Comparison of ENCODE assay signal across 26 cellular contexts in the genomic region with DNA sequence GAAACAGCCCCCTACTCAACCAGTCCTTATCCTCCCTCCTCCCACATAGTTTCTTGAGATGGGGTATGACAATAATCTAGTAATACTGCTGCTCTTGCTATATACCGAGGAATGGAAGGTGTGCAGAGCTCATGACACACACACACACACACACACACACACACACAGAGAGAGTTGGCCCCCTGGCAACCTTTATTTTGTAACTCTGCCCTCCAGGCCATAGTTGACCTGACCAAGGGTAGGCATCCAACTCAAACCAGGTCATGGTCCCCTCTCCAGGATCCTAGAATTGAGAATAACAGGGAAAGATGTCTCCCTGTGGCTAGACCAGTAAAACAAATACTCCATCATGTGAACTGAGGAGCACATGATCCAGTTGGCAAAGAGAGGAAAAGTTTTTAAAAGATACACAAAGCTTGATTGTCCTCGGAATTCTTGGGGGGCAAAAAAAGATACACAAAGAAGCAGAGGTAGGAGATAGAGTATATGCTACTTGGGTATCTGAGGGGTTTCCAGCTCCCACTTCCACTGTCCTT. TPM values are rescaled to one million over a fixed set of nuclear protein-coding genes. Genes with fewer than 3 reads are reported as not detected.
A peak's percentile ranks its signal among the peaks of the same experiment; 100 is the strongest.
DNase-seq lines count a peak whose midpoint lies in the region; ATAC-seq, FAIRE-seq and TF ChIP-seq lines count a peak whose summit lies in the region.
"Had no signal": no experiment of that assay in that cellular context is flagged by ENCODE, and none has a peak within 500 bp of the region (broad histone marks: within the 10 kb centered on the region; RNA-seq: fewer than 3 reads in every experiment).

No MANE protein-coding gene starts in this region.

- CTCF ChIA-PET in activated CD4-positive, alpha-beta memory T cell treated with anti-CD3 and anti-CD28 coated beads for 36 hours (lab: Charles Lee), result interaction anchor here (1.0 kb wide), 1 partner anchor 15 kb away, joined by 3 read pairs; no protein-coding TSS in a partner anchor
- CTCF ChIA-PET in activated CD4-positive, alpha-beta memory T cell treated with anti-CD3 and anti-CD28 coated beads, Interleukin-2, amount 10 ng/mL, durations not matched to agents 7 days and 5 days (lab: Charles Lee), result no interaction called here

- FAIRE-seq in HTR-8/SVneo (lab: Jason Lieb, UNC), result peak; percentile 72
- FAIRE-seq: endometrium, H1 had no signal

- POLR2A ChIA-PET in activated CD4-positive, alpha-beta memory T cell treated with anti-CD3 and anti-CD28 coated beads for 36 hours (lab: Charles Lee), result interaction anchor here (0.9 to 1.3 kb wide), 3 partner anchors 12 to 44 kb away, joined by 3 to 6 read pairs (median 3); a partner anchor contains a TSS
- POLR2A ChIA-PET in activated CD4-positive, alpha-beta memory T cell treated with anti-CD3 and anti-CD28 coated beads, Interleukin-2, amount 10 ng/mL, durations not matched to agents 7 days and 5 days (lab: Charles Lee), result interaction anchor here (0.9 to 1.6 kb wide), 2 partner anchors 12 to 46 kb away, joined by 3 read pairs; a partner anchor contains a TSS
- POLR2A ChIA-PET in naive thymus-derived CD8-positive, alpha-beta T cell (lab: Charles Lee), result no interaction called here

- no peaks in the 10 kb centered on the region for H3K9me3 Mint-ChIP-seq in activated CD4-positive, alpha-beta memory T cell treated with anti-CD3 and anti-CD28 coated beads for 36 hours
- H3K9me3 Mint-ChIP-seq in activated CD4-positive, alpha-beta memory T cell treated with anti-CD3 and anti-CD28 coated beads, Interleukin-2, amount 10 ng/mL, durations not matched to agents 7 days and 5 days, result no peaks in the 10 kb centered on the region
- H3K9me3 Mint-ChIP-seq in naive thymus-derived CD8-positive, alpha-beta T cell, result no peaks in the 10 kb centered on the region
- no peaks in the 10 kb centered on the region for H3K9me3 Mint-ChIP-seq in immature natural killer cell
- H3K9me3 Mint-ChIP-seq: nephron had no signal

- no peaks in the 10 kb centered on the region for H3K27me3 Mint-ChIP-seq in activated CD4-positive, alpha-beta memory T cell treated with anti-CD3 and anti-CD28 coated beads for 36 hours
- H3K27me3 Mint-ChIP-seq in activated CD4-positive, alpha-beta memory T cell treated with anti-CD3 and anti-CD28 coated beads, Interleukin-2, amount 10 ng/mL, durations not matched to agents 7 days and 5 days, result no peaks in the 10 kb centered on the region
- H3K27me3 Mint-ChIP-seq in naive thymus-derived CD8-positive, alpha-beta T cell, result no peaks in the 10 kb centered on the region
- H3K27me3 Mint-ChIP-seq in immature natural killer cell (ENCODE audit: low read depth in 3 of 3), result no peaks in the 10 kb centered on the region

- DNase-seq in activated CD4-positive, alpha-beta memory T cell treated with anti-CD3 and anti-CD28 coated beads for 36 hours, result no peak
- no peak for DNase-seq in activated CD4-positive, alpha-beta memory T cell treated with anti-CD3 and anti-CD28 coated beads, Interleukin-2, amount 10 ng/mL, durations not matched to agents 7 days and 5 days
- DNase-seq in HTR-8/SVneo (ENCODE audit: insufficient read length, low spot score) (no peak), choroid plexus epithelial cell (ENCODE audit: low read depth) (peak; percentile 48), immature natural killer cell (no peak), NCI-H446 (lab: John Stamatoyannopoulos, UW) (no peak), occipital lobe (lab: John Stamatoyannopoulos, UW) (no peak)
- DNase-seq in naive thymus-derived CD8-positive, alpha-beta T cell, result no peak
- DNase-seq: adrenal gland; head of caudate nucleus; Karpas-422; left cardiac atrium; midbrain; NCI-H1048; NCI-H2029 treated with DMSO at 0.1 percent for 48 hours; NK-92 treated with Interleukin-12 subunit alpha and Interleukin-12 subunit beta, amount 100 ng/mL, for 24 hours; stimulated activated CD4-positive, alpha-beta T cell treated with anti-CD3 and anti-CD28 coated beads, Interleukin-15, amount 100 ng/mL, for 24 hours; stimulated activated CD8-positive, alpha-beta memory T cell treated with anti-CD3 and anti-CD28 coated beads, Interleukin-4, amount 100 ng/mL, for 48 hours; uterus had no signal

- H3K4me3 Mint-ChIP-seq in activated CD4-positive, alpha-beta memory T cell treated with anti-CD3 and anti-CD28 coated beads for 36 hours, result no peak overlapping the region
- H3K4me3 Mint-ChIP-seq in activated CD4-positive, alpha-beta memory T cell treated with anti-CD3 and anti-CD28 coated beads, Interleukin-2, amount 10 ng/mL, durations not matched to agents 7 days and 5 days, result no peak overlapping the region
- peak overlapping the region in 2 of 10 donors; percentile 22 to 33 for H3K4me3 Mint-ChIP-seq in naive thymus-derived CD8-positive, alpha-beta T cell
- H3K4me3 Mint-ChIP-seq in immature natural killer cell, result no peak overlapping the region
- H3K4me3 Mint-ChIP-seq: nephron had no signal

- intact Hi-C loops in activated CD4-positive, alpha-beta memory T cell treated with anti-CD3 and anti-CD28 coated beads for 36 hours (cut with micrococcal nuclease), result no loop called here

- peaks cover 4% of the 10 kb centered on the region for H3K36me3 Mint-ChIP-seq in activated CD4-positive, alpha-beta memory T cell treated with anti-CD3 and anti-CD28 coated beads for 36 hours
- H3K36me3 Mint-ChIP-seq in activated CD4-positive, alpha-beta memory T cell treated with anti-CD3 and anti-CD28 coated beads, Interleukin-2, amount 10 ng/mL, durations not matched to agents 7 days and 5 days (ENCODE audit: low read depth), result peaks cover 37% of the 10 kb centered on the region
- peaks cover 0 to 26% (median 2%) of the 10 kb centered on the region in 3 donors for H3K36me3 Mint-ChIP-seq in naive thymus-derived CD8-positive, alpha-beta T cell
- H3K36me3 Mint-ChIP-seq in immature natural killer cell, result peaks cover 0 to under 1% (median 0%) of the 10 kb centered on the region in 3 donors

- H3K4me1 Mint-ChIP-seq in activated CD4-positive, alpha-beta memory T cell treated with anti-CD3 and anti-CD28 coated beads for 36 hours (ENCODE audit: low read depth), result peaks cover 50% of the 10 kb centered on the region
- peaks cover 49% of the 10 kb centered on the region for H3K4me1 Mint-ChIP-seq in activated CD4-positive, alpha-beta memory T cell treated with anti-CD3 and anti-CD28 coated beads, Interleukin-2, amount 10 ng/mL, durations not matched to agents 7 days and 5 days
- H3K4me1 Mint-ChIP-seq in naive thymus-derived CD8-positive, alpha-beta T cell, result peaks cover 29 to 51% (median 49%) of the 10 kb centered on the region in 4 donors
- peaks cover 10 to 37% of the 10 kb centered on the region in 2 donors for H3K4me1 Mint-ChIP-seq in immature natural killer cell
- H3K4me1 Mint-ChIP-seq: nephron had no signal

- no peak overlapping the region for H3K4me3 ChIP-seq in choroid plexus epithelial cell (ENCODE audit: low read depth, low read length)
- H3K4me3 ChIP-seq: adrenal gland, breast epithelium, coronary artery, suprapubic skin, uterus had no signal

- H3K27ac Mint-ChIP-seq in activated CD4-positive, alpha-beta memory T cell treated with anti-CD3 and anti-CD28 coated beads for 36 hours, result peak overlapping the region; percentile 38
- no peak overlapping the region for H3K27ac Mint-ChIP-seq in activated CD4-positive, alpha-beta memory T cell treated with anti-CD3 and anti-CD28 coated beads, Interleukin-2, amount 10 ng/mL, durations not matched to agents 7 days and 5 days
- peak overlapping the region in 7 of 10 donors; percentile 21 to 73 (median 48) for H3K27ac Mint-ChIP-seq in naive thymus-derived CD8-positive, alpha-beta T cell
- H3K27ac Mint-ChIP-seq in immature natural killer cell, result peak overlapping the region in 2 of 6 donors; percentile 3 to 32
- H3K27ac Mint-ChIP-seq: nephron had no signal

- no peak for TF ChIP-seq CTCF in choroid plexus epithelial cell (conservative IDR thresholded peaks at IDR 0.05; ENCODE audit: low read depth, low read length)

- ATAC-seq in naive thymus-derived CD8-positive, alpha-beta T cell, result no peak
- ATAC-seq: left cardiac atrium, sciatic nerve had no signal

RNA-seq across cellular contexts. Expression of a gene that starts 11.3 kb away (rescaled TPM):
- 100 to 1,000 TPM; 138 to 153 TPM for total RNA-seq in activated CD4-positive, alpha-beta memory T cell treated with anti-CD3 and anti-CD28 coated beads for 36 hours
- 100 to 1,000 TPM; 256 to 270 TPM for total RNA-seq in activated CD4-positive, alpha-beta memory T cell treated with anti-CD3 and anti-CD28 coated beads, Interleukin-2, amount 10 ng/mL, durations not matched to agents 7 days and 5 days
- total RNA-seq in naive thymus-derived CD8-positive, alpha-beta T cell, result 10 to 100 TPM; 64.1 to 74.5 TPM
- 10 to 100 TPM; 29.6 to 32.0 (median 30.2) TPM for polyA plus RNA-seq in naive thymus-derived CD8-positive, alpha-beta T cell
- 10 to 100 TPM; 19.3 to 25.8 (median 25.1) TPM for polyA plus RNA-seq in immature natural killer cell
- total RNA-seq in occipital lobe, result 42.7 TPM

RNA-seq across cellular contexts. Expression of a gene that starts 22.9 kb away (rescaled TPM):
- total RNA-seq in activated CD4-positive, alpha-beta memory T cell treated with anti-CD3 and anti-CD28 coated beads for 36 hours, result 100 to 1,000 TPM; 109 to 110 TPM
- total RNA-seq in activated CD4-positive, alpha-beta memory T cell treated with anti-CD3 and anti-CD28 coated beads, Interleukin-2, amount 10 ng/mL, durations not matched to agents 7 days and 5 days, result 10 to 100 TPM; 78.3 to 80.8 TPM
- 100 to 1,000 TPM in 1 of 2 experiments, 10 to 100 TPM in 1; 100.0 to 103 TPM for total RNA-seq in naive thymus-derived CD8-positive, alpha-beta T cell
- polyA plus RNA-seq in naive thymus-derived CD8-positive, alpha-beta T cell, result 10 to 100 TPM; 38.1 to 60.1 (median 52.0) TPM
- 10 to 100 TPM; 47.4 to 67.9 (median 59.7) TPM for polyA plus RNA-seq in immature natural killer cell
- total RNA-seq in occipital lobe, result 131 TPM

RNA-seq across cellular contexts. Expression of a gene that starts 45.9 kb away (rescaled TPM):
- total RNA-seq in activated CD4-positive, alpha-beta memory T cell treated with anti-CD3 and anti-CD28 coated beads for 36 hours, result 10 to 100 TPM; 15.9 to 17.0 TPM
- total RNA-seq in activated CD4-positive, alpha-beta memory T cell treated with anti-CD3 and anti-CD28 coated beads, Interleukin-2, amount 10 ng/mL, durations not matched to agents 7 days and 5 days, result 10 to 100 TPM; 21.0 to 25.1 TPM
- total RNA-seq in naive thymus-derived CD8-positive, alpha-beta T cell, result 10 to 100 TPM; 43.0 to 48.8 TPM
- 10 to 100 TPM; 22.9 to 30.5 (median 25.6) TPM for polyA plus RNA-seq in naive thymus-derived CD8-positive, alpha-beta T cell
- 10 to 100 TPM; 10.6 to 14.8 (median 12.4) TPM for polyA plus RNA-seq in immature natural killer cell
- total RNA-seq in occipital lobe, result 29.8 TPM
